19 cellular contexts compared by ENCODE assay signal in genomic region chr22:35688913-35689675, GRCh38. TPM values are rescaled to one million over a fixed set of nuclear protein-coding genes. Genes with fewer than 3 reads are reported as not detected.
DNase-seq lines count a peak whose midpoint lies in the region; ATAC-seq and TF ChIP-seq lines count a peak whose summit lies in the region.
"Had no signal": no experiment of that assay in that cellular context is flagged by ENCODE, and none has a peak within 500 bp of the region (broad histone marks: within the 10 kb centered on the region; RNA-seq: fewer than 3 reads in every experiment).

No MANE protein-coding gene starts in this region.

- no peaks in the 10 kb centered on the region for H3K9me3 Mint-ChIP-seq in endothelial cell (ENCODE audit: unreplicated experiment)
- H3K9me3 Mint-ChIP-seq in nephron progenitor cell: peaks cover 3% of the 10 kb centered on the region

- H3K4me3 ChIP-seq in SK-N-MC (no peak overlapping the region), dorsolateral prefrontal cortex (no peak overlapping the region)

- no peaks in the 10 kb centered on the region for H3K36me3 ChIP-seq in SK-N-MC (ENCODE audit: insufficient read depth, low read length)

- TF ChIP-seq CTCF in endothelial cell (IDR thresholded peaks at IDR 0.05; ENCODE audit: unreplicated experiment) (no peak), nephron progenitor cell (IDR thresholded peaks at IDR 0.05) (no peak), dorsolateral prefrontal cortex (IDR thresholded peaks at IDR 0.05 in 54 of 56, conservative IDR thresholded peaks at IDR 0.05 in 2 of 56; ENCODE audit: low read depth in 1 of 56, partially characterized antibody in 56 of 56) (no peak)

- H3K36me3 Mint-ChIP-seq in endothelial cell (ENCODE audit: low read depth, unreplicated experiment): no peaks in the 10 kb centered on the region
- H3K36me3 Mint-ChIP-seq in nephron progenitor cell (ENCODE audit: low read depth): no peaks in the 10 kb centered on the region

- H3K4me1 Mint-ChIP-seq in endothelial cell (ENCODE audit: unreplicated experiment): peaks cover 7% of the 10 kb centered on the region
- H3K4me1 Mint-ChIP-seq in nephron progenitor cell: peaks cover 13% of the 10 kb centered on the region

- DNase-seq in ELR (ENCODE audit: low read depth): peak; percentile 59
- DNase-seq in SK-N-MC (ENCODE audit: low read depth, low spot score): no peak
- no peak for DNase-seq in endothelial cell (ENCODE audit: low spot score)
- no peak for DNase-seq in nephron progenitor cell
- DNase-seq in dorsolateral prefrontal cortex: no peak
- DNase-seq: COR-L47, NCI-H1417 treated with DMSO at 0.1 percent for 48 hours, NCI-H1930, NCI-H345, NCI-H524 treated with DMSO at 0.1 percent for 48 hours, PC-3, SIG-M5, SW 1271 had no signal

- no peaks in the 10 kb centered on the region for H3K9me3 ChIP-seq in SK-N-MC (ENCODE audit: low read depth, low read length)

- ATAC-seq in HG03469 (IDR thresholded peaks at IDR 0.05; ENCODE audit: unreplicated experiment) (no peak), HG02840 (IDR thresholded peaks at IDR 0.05; ENCODE audit: low FRiP score, unreplicated experiment) (no peak)
- ATAC-seq: HepG2, PC-3 had no signal

- H3K4me3 Mint-ChIP-seq in endothelial cell (ENCODE audit: unreplicated experiment) (peak overlapping the region; percentile 47), nephron progenitor cell (no peak overlapping the region)

- H3K27ac ChIP-seq in SK-N-MC (peak overlapping the region; percentile 90), dorsolateral prefrontal cortex (no peak overlapping the region)
- H3K27ac ChIP-seq: KMS-11, RWPE1 had no signal

- no peak overlapping the region for H3K9ac ChIP-seq in SK-N-MC (ENCODE audit: insufficient read length)
- H3K9ac ChIP-seq: KMS-11 had no signal

- intact Hi-C loops in dorsolateral prefrontal cortex (cut with DNase I): no loop called here

- peaks cover 3% of the 10 kb centered on the region for H3K27me3 Mint-ChIP-seq in endothelial cell (ENCODE audit: unreplicated experiment)
- H3K27me3 Mint-ChIP-seq in nephron progenitor cell (ENCODE audit: low read depth, poor library complexity): peaks cover 33% of the 10 kb centered on the region

- no peaks in the 10 kb centered on the region for H3K27me3 ChIP-seq in dorsolateral prefrontal cortex

- H3K27ac Mint-ChIP-seq in endothelial cell (ENCODE audit: unreplicated experiment) (no peak overlapping the region), nephron progenitor cell (peak overlapping the region; percentile 25)

RNA-seq across cellular contexts. Expression of gene APOL5, which starts 28.6 kb away (rescaled TPM):
- total RNA-seq in endothelial cell (ENCODE audit: unreplicated experiment): not detected
- total RNA-seq in dorsolateral prefrontal cortex: 1 to 10 TPM in 2 of 120 experiments, under 1 TPM in 9, not detected in 109; 0.35 to 1.2 (median 0.52) TPM
- total RNA-seq: H4, HepG2, PC-3 had no signal

RNA-seq across cellular contexts. Expression of gene APOL6, which starts 40.8 kb away (rescaled TPM):
- 0.23 TPM for total RNA-seq in endothelial cell (ENCODE audit: unreplicated experiment)
- total RNA-seq in dorsolateral prefrontal cortex: 10 to 100 TPM in 14 of 120 experiments, 1 to 10 TPM in 106; 2.4 to 20.4 (median 4.9) TPM
